Comparison of ENCODE assay signal across 8 cellular contexts in the genomic region with DNA sequence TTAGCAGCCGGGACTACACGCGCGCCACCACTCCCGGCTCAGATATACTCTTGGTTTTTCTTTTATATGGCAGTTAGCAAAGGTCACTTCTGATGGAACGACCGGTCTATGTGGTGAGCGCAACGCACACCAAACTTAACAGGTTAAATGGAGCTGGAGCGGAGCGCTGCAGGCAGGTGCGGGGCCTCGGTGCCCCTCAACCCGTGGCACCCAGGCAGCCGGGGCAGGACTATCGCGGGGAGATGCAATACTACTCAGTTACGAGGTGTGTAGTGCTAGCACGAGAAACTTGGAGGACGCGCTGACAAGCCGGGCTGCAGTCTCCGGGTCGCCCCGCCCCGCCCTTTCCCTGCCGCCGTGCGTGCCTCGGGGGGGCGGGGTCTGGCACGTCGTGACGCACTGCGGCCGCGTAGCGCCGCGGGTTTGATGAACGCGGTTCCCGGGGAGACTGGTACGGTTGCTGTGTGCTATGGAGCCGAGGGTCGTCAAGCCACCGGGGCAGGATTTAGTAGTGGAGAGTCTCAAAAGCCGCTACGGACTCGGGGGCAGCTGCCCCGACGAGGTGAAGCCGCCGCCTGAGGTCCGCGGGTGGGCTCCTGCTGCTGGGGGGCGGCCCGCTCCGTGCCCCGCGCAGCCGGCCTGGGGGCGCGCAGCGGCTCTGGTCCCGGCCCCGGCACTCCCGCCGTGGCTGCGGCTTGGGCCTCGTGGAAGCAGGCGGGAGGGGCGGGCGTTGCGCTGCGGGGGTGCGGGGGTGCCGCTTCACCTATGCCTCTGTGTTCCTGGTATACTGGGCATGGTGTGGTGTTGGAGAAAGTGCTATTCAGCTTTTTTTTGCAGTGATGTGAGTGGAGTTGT. TPM values are rescaled to one million over a fixed set of nuclear protein-coding genes. Genes with fewer than 3 reads are reported as not detected.
A peak's percentile ranks its signal among the peaks of the same experiment; 100 is the strongest.
DNase-seq lines count a peak whose midpoint lies in the region; ATAC-seq and TF ChIP-seq lines count a peak whose summit lies in the region.

Gene CCDC138, plus strand, starts transcription at position 418 of the 855 bp plus-strand sequence. Its CDS starts 52 bp downstream, at position 470.

- H4K91ac ChIP-seq in IMR-90 (ENCODE audit: insufficient read depth, low read depth, low read length): no peak within 1 kb of the TSS

- 0 out of 2 replicates have a peak within 1 kb of the TSS, but pooled peaks have one; percentile 20 for H3K56ac ChIP-seq in IMR-90 (ENCODE audit: extremely low read depth, insufficient read depth, low read length)

- H3K14ac ChIP-seq in IMR-90 (replicated peaks; ENCODE audit: low read depth, low read length): peak within 1 kb of the TSS; percentile 43

- H2AK9ac ChIP-seq in IMR-90 (replicated peaks; ENCODE audit: low read depth, low read length, poor library complexity): peak within 1 kb of the TSS; percentile 10

- no peak within 1 kb of the TSS; the same call in 1 of the 2 replicates for H3K18ac ChIP-seq in IMR-90 (ENCODE audit: low read depth, low read length)

- POLR2A ChIA-PET in IMR-90 (lab: Charles Lee; ENCODE audit: unreplicated experiment): no interaction called here
- POLR2A ChIA-PET in PC-9 (lab: Charles Lee; ENCODE audit: unreplicated experiment): no interaction called here

- DNase-seq in DMS153 treated with DMSO at 0.1 percent for 48 hours (lab: John Stamatoyannopoulos, UW; ENCODE audit: unreplicated experiment) (peak; percentile 68), IMR-90 (peak; percentile 82), PC-9 (peak; percentile 79 to 89), activated T-cell treated with anti-CD3 and anti-CD28 coated beads for 48 hours (ENCODE audit: low read depth) (peak; percentile 92)
- peak; percentile 83 for DNase-seq in stimulated activated CD8-positive, alpha-beta memory T cell treated with anti-CD3 and anti-CD28 coated beads, Interleukin-7, amount 100 ng/mL, for 24 hours (ENCODE audit: low read depth)

- peak within 1 kb of the TSS; percentile 74 for H3K9ac ChIP-seq in IMR-90 (ENCODE audit: low read depth, low read length)

- TF ChIP-seq CTCF in IMR-90 (conservative IDR thresholded peaks at IDR 0.05; ENCODE audit: low read depth, low read length): no peak
- TF ChIP-seq CTCF in PC-9 (conservative IDR thresholded peaks at IDR 0.05): no peak

- peaks cover 6 to 9% of the 10 kb centered on the region in 2 experiments; a peak in 3 of 4 replicates for H3K79me1 ChIP-seq in IMR-90 (ENCODE audit: low read depth in 1 of 2, low read length in 2 of 2)

- H3K23ac ChIP-seq in IMR-90 (ENCODE audit: low read depth, low read length): peak within 1 kb of the TSS; percentile 67; the same call in 1 of the 2 replicates

- no peak within 1 kb of the TSS for H2BK15ac ChIP-seq in IMR-90 (ENCODE audit: low read depth, low read length)

- BruUV-seq in IMR-90 (replicated peaks; lab: Mats Ljungman, UMichigan) (no TSS peak), PC-9 (replicated peaks; lab: Mats Ljungman, UMichigan) (TSS peak; percentile 27)

- peaks cover 14% of the 10 kb centered on the region for H3K79me2 ChIP-seq in PC-9 (ENCODE audit: low read depth)

- peaks cover 3% of the 10 kb centered on the region; the same call in 1 of the 2 replicates for H4K20me1 ChIP-seq in IMR-90 (ENCODE audit: insufficient read depth, low read length)
- no peaks in the 10 kb centered on the region for H4K20me1 ChIP-seq in PC-9 (ENCODE audit: insufficient read depth)

- TF ChIP-seq RAD21 in IMR-90 (IDR thresholded peaks at IDR 0.05; ENCODE audit: low read length): no peak

- H4K5ac ChIP-seq in IMR-90 (ENCODE audit: low read depth, low read length): no peak within 1 kb of the TSS

- H3K4me2 ChIP-seq in IMR-90 (ENCODE audit: low read depth, low read length) (peak within 1 kb of the TSS; percentile 100), PC-9 (peak within 1 kb of the TSS; percentile 99)

- H3K27ac ChIP-seq in IMR-90 (ENCODE audit: insufficient read depth, low read length) (peak within 1 kb of the TSS; percentile 82), PC-9 (peak within 1 kb of the TSS; percentile 36), muscle layer of duodenum (ENCODE audit: low read length) (peak within 1 kb of the TSS; percentile 58)

- H2BK5ac ChIP-seq in IMR-90 (ENCODE audit: low read depth, low read length, poor library complexity, severe bottlenecking): no peak within 1 kb of the TSS

- H3K36me3 ChIP-seq in IMR-90 (ENCODE audit: control insufficient read depth, insufficient read depth, low read length) (peaks cover 6% of the 10 kb centered on the region), PC-9 (ENCODE audit: low read depth) (peaks cover 5% of the 10 kb centered on the region), muscle layer of duodenum (ENCODE audit: control insufficient read depth in 1 of 2, insufficient read depth in 2 of 2, low read length in 2 of 2) (peaks cover 22 to 25% of the 10 kb centered on the region in 2 donors)

- in situ Hi-C loops in IMR-90 (cut with MboI; ENCODE audit: low sequenced_read_pairs): no loop called here

- H2AK5ac ChIP-seq in IMR-90 (ENCODE audit: low read depth, low read length): 0 out of 2 replicates have a peak within 1 kb of the TSS, but pooled peaks have one; percentile 3

- H3K4ac ChIP-seq in IMR-90 (ENCODE audit: low read depth, low read length): peak within 1 kb of the TSS; percentile 22; the same call in 1 of the 2 replicates

- H3K9me3 ChIP-seq in IMR-90 (ENCODE audit: control insufficient read depth, insufficient read depth, low read length) (no peaks in the 10 kb centered on the region), PC-9 (ENCODE audit: insufficient read depth, low read depth) (no peaks in the 10 kb centered on the region), muscle layer of duodenum (ENCODE audit: control insufficient read depth in 1 of 2, low read length in 2 of 2) (no peaks in the 10 kb centered on the region)

- TF ChIP-seq POLR2A in IMR-90 (IDR thresholded peaks at IDR 0.05; ENCODE audit: low read depth, low read length): peak; percentile 88

- CTCF ChIA-PET in IMR-90 (lab: Yijun Ruan, JAX) (no interaction called here), PC-9 (lab: Charles Lee) (no interaction called here)

- H3K4me1 ChIP-seq in IMR-90 (ENCODE audit: control insufficient read depth, insufficient read depth, low read length): peaks cover 3% of the 10 kb centered on the region; the same call in 1 of the 2 replicates
- H3K4me1 ChIP-seq in PC-9 (replicated peaks; ENCODE audit: insufficient read depth): peaks cover 21% of the 10 kb centered on the region
- H3K4me1 ChIP-seq in muscle layer of duodenum (ENCODE audit: control insufficient read depth in 1 of 2, insufficient read depth in 2 of 2, low read length in 2 of 2): peaks cover 5 to 8% of the 10 kb centered on the region in 2 donors

- H2BK20ac ChIP-seq in IMR-90 (ENCODE audit: low read depth, low read length): no peak within 1 kb of the TSS

- peak within 1 kb of the TSS; percentile 39 to 63; a peak in 1 of 4 replicates for H4K8ac ChIP-seq in IMR-90 (ENCODE audit: low read depth in 2 of 2, low read length in 2 of 2)

- H3K27me3 ChIP-seq in IMR-90 (ENCODE audit: control insufficient read depth, insufficient read depth, low read length) (no peaks in the 10 kb centered on the region), PC-9 (ENCODE audit: insufficient read depth, low read depth) (no peaks in the 10 kb centered on the region), muscle layer of duodenum (ENCODE audit: low read depth, low read length) (no peaks in the 10 kb centered on the region)

- H2AFZ ChIP-seq in IMR-90 (replicated peaks; ENCODE audit: low read length, poor library complexity) (peak within 1 kb of the TSS; percentile 94), PC-9 (peak within 1 kb of the TSS; percentile 98)

- ATAC-seq in GM21529 (IDR thresholded peaks at IDR 0.05; ENCODE audit: unreplicated experiment) (peak; percentile 94), IMR-90 (ENCODE audit: low read depth) (peak; percentile 99), esophagus mucosa (peak; percentile 99)

- H2BK120ac ChIP-seq in IMR-90 (ENCODE audit: low read depth, low read length): no peak within 1 kb of the TSS

- peak within 1 kb of the TSS; percentile 94 for H3K4me3 ChIP-seq in IMR-90 (ENCODE audit: insufficient read depth, low read depth, low read length)
- peak within 1 kb of the TSS; percentile 89 for H3K4me3 ChIP-seq in PC-9
- H3K4me3 ChIP-seq in muscle layer of duodenum (ENCODE audit: low read depth in 1 of 2, low read length in 2 of 2): peak within 1 kb of the TSS; percentile 74 to 79

- dilution Hi-C loops in IMR-90 (cut with HindIII; ENCODE audit: low sequenced_read_pairs, unreplicated experiment): no loop called here

- 0% methylated on average over 20 of the region's 78 CpGs; no CpG with 5 or more reads in 1 of the 2 experiments for WGBS in IMR-90 (ENCODE audit: extremely low coverage in 2 of 2, insufficient read length in 1 of 2), 2 experiments

- intact Hi-C loops in IMR-90 (cut with micrococcal nuclease) (no loop called here), PC-9 (cut with micrococcal nuclease; ENCODE audit: unreplicated experiment) (no loop called here)

- H3F3A ChIP-seq in PC-9 (ENCODE audit: insufficient read depth, low read depth): peaks cover 17% of the 10 kb centered on the region

- H3K9me1 ChIP-seq in IMR-90 (ENCODE audit: insufficient read depth, low read length): no peaks in the 10 kb centered on the region

- H3K9me2 ChIP-seq in PC-9 (ENCODE audit: insufficient read depth): no peaks in the 10 kb centered on the region

TF ChIP-seq in IMR-90, 13 proteins besides CTCF, POLR2A, EP300 and RAD21 (continues in another document):
- TF ChIP-seq MAZ (IDR thresholded peaks at IDR 0.05; ENCODE audit: borderline replicate concordance, low read depth, low read length): peak; percentile 93; the same call in 1 of the 2 replicates
- TF ChIP-seq NFE2L2 (IDR thresholded peaks at IDR 0.05; ENCODE audit: low read depth, low read length): no peak
- TF ChIP-seq USF2 (IDR thresholded peaks at IDR 0.05; ENCODE audit: low read depth, low read length): no peak
- TF ChIP-seq FOS (IDR thresholded peaks at IDR 0.05; ENCODE audit: low read depth, low read length): peak; percentile 24; the same call in 1 of the 2 replicates
- TF ChIP-seq MXI1 (IDR thresholded peaks at IDR 0.05; ENCODE audit: borderline replicate concordance, low read depth, low read length): peak; percentile 91
- 0 out of 2 replicates have a peak, but pooled peaks have one; percentile 11 for TF ChIP-seq MAFK (IDR thresholded peaks at IDR 0.05; ENCODE audit: low read depth, low read length)
- TF ChIP-seq CHD1 (IDR thresholded peaks at IDR 0.05; ENCODE audit: low read depth, low read length): peak; percentile 44; the same call in 1 of the 2 replicates

RNA-seq across cellular contexts. Expression of gene CCDC138, which starts in this region (rescaled TPM):
- total RNA-seq in IMR-90 (2012; rRNA removed) (2.9 and 6.1 TPM in 2 replicates), PC-9 (2021) (9.5 and 10.1 TPM in 2 replicates), esophagus mucosa (4.2 TPM)
- 1.3 and 1.5 TPM in 2 replicates for polyA plus RNA-seq in IMR-90 (2012; rRNA removed)
- polyA plus RNA-seq in IMR-90 (2012; cell fraction: cytosol; rRNA removed): 0.12 and 0.30 TPM in 2 replicates
- polyA plus RNA-seq in IMR-90 (2012; cell fraction: nucleus; rRNA removed; ENCODE audit: low replicate concordance): 0.53 and 1.9 TPM in 2 replicates

Comparison
In these comparisons a context has a peak if more than half of its experiments do, and no peak if none do; other contexts are left out.
1. Peak in every context shown above with its lines: DNase-seq, ATAC-seq, H3K4me3 ChIP-seq and H3K27ac ChIP-seq.